14 cellular contexts compared by ENCODE assay signal in genomic region chr2:160125828-160126227, GRCh38.
"Had no signal": no experiment of that assay in that cellular context is flagged by ENCODE, and none has a peak within 500 bp of the region (broad histone marks: within the 10 kb centered on the region; RNA-seq: fewer than 3 reads in every experiment).

No MANE protein-coding gene starts in this region.

- H3K4me1 Mint-ChIP-seq: activated CD8-positive, alpha-beta memory T cell treated with anti-CD3 and anti-CD28 coated beads, Interleukin-2, amount 10 ng/mL, durations not matched to agents 7 days and 5 days; activated naive CD4-positive, alpha-beta T cell treated with anti-CD3 and anti-CD28 coated beads, Interleukin-2, amount 50 U/mL, for 24 hours; stimulated activated memory B cell treated with anti-CD40 and anti-IgM and Interleukin-4, amounts not matched to agents 10 μg/mL and 1 μg/mL and 100 μg/mL, for 72 hours; T-cell had no signal

- ATAC-seq: activated CD8-positive, alpha-beta memory T cell treated with anti-CD3 and anti-CD28 coated beads, Interleukin-2, amount 10 ng/mL, durations not matched to agents 7 days and 5 days; natural killer cell treated with Interleukin-12 subunit alpha and Interleukin-12 subunit beta and Interleukin-15 and Interleukin-18, amount 100 ng/mL, for 72 hours; stimulated activated memory B cell treated with anti-CD40 and anti-IgM and Interleukin-4, amounts not matched to agents 10 μg/mL and 1 μg/mL and 100 μg/mL, for 72 hours; T-cell had no signal

- H3K4me3 Mint-ChIP-seq: activated CD4-positive, alpha-beta memory T cell treated with anti-CD3 and anti-CD28 coated beads for 36 hours; activated CD8-positive, alpha-beta memory T cell treated with anti-CD3 and anti-CD28 coated beads, Interleukin-2, amount 10 ng/mL, durations not matched to agents 7 days and 5 days; activated naive CD4-positive, alpha-beta T cell treated with anti-CD3 and anti-CD28 coated beads, Interleukin-2, amount 50 U/mL, for 24 hours; natural killer cell treated with Interleukin-12 subunit alpha and Interleukin-12 subunit beta and Interleukin-15 and Interleukin-18, amount 100 ng/mL, for 72 hours; stimulated activated memory B cell treated with anti-CD40 and anti-IgM and Interleukin-4, amounts not matched to agents 10 μg/mL and 1 μg/mL and 100 μg/mL, for 72 hours; T-cell had no signal

- H3K9me3 Mint-ChIP-seq: activated CD4-positive, alpha-beta memory T cell treated with anti-CD3 and anti-CD28 coated beads for 36 hours; activated naive CD4-positive, alpha-beta T cell treated with anti-CD3 and anti-CD28 coated beads, Interleukin-2, amount 50 U/mL, for 24 hours; natural killer cell treated with Interleukin-12 subunit alpha and Interleukin-12 subunit beta and Interleukin-15 and Interleukin-18, amount 100 ng/mL, for 72 hours; stimulated activated memory B cell treated with anti-CD40 and anti-IgM and Interleukin-4, amounts not matched to agents 10 μg/mL and 1 μg/mL and 100 μg/mL, for 72 hours; T-cell had no signal

- H3K27ac Mint-ChIP-seq: activated CD4-positive, alpha-beta memory T cell treated with anti-CD3 and anti-CD28 coated beads for 36 hours; activated CD8-positive, alpha-beta memory T cell treated with anti-CD3 and anti-CD28 coated beads, Interleukin-2, amount 10 ng/mL, durations not matched to agents 7 days and 5 days; activated naive CD4-positive, alpha-beta T cell treated with anti-CD3 and anti-CD28 coated beads, Interleukin-2, amount 50 U/mL, for 24 hours; natural killer cell treated with Interleukin-12 subunit alpha and Interleukin-12 subunit beta and Interleukin-15 and Interleukin-18, amount 100 ng/mL, for 72 hours; stimulated activated memory B cell treated with anti-CD40 and anti-IgM and Interleukin-4, amounts not matched to agents 10 μg/mL and 1 μg/mL and 100 μg/mL, for 72 hours; T-cell had no signal

- H3K36me3 Mint-ChIP-seq: activated CD4-positive, alpha-beta memory T cell treated with anti-CD3 and anti-CD28 coated beads for 36 hours; activated CD8-positive, alpha-beta memory T cell treated with anti-CD3 and anti-CD28 coated beads, Interleukin-2, amount 10 ng/mL, durations not matched to agents 7 days and 5 days; activated naive CD4-positive, alpha-beta T cell treated with anti-CD3 and anti-CD28 coated beads, Interleukin-2, amount 50 U/mL, for 24 hours; natural killer cell treated with Interleukin-12 subunit alpha and Interleukin-12 subunit beta and Interleukin-15 and Interleukin-18, amount 100 ng/mL, for 72 hours; stimulated activated memory B cell treated with anti-CD40 and anti-IgM and Interleukin-4, amounts not matched to agents 10 μg/mL and 1 μg/mL and 100 μg/mL, for 72 hours; T-cell had no signal

- DNase-seq: activated CD4-positive, alpha-beta memory T cell treated with anti-CD3 and anti-CD28 coated beads for 36 hours; activated CD4-positive, alpha-beta T cell treated with anti-CD3 and anti-CD28 coated beads for 1 hour; activated CD8-positive, alpha-beta memory T cell treated with anti-CD3 and anti-CD28 coated beads, Interleukin-2, amount 10 ng/mL, durations not matched to agents 7 days and 5 days; activated T-cell treated with anti-CD3 and anti-CD28 coated beads, Interleukin-2, amount 50 U/mL, for 1 hour; cortex of kidney; effector CD4-positive, alpha-beta T cell; foreskin fibroblast; occipital lobe; stimulated activated CD4-positive, alpha-beta T cell treated with anti-CD3 and anti-CD28 coated beads, Interleukin-2, amount 100 ng/mL, for 48 hours; T-cell; T1000 had no signal
